21 cellular contexts compared by ENCODE assay signal in genomic region chr5:40594811-40595210, GRCh38.
DNase-seq lines count a peak whose midpoint lies in the region; FAIRE-seq and TF ChIP-seq lines count a peak whose summit lies in the region.
"Had no signal": no experiment of that assay in that cellular context is flagged by ENCODE, and none has a peak within 500 bp of the region (broad histone marks: within the 10 kb centered on the region; RNA-seq: fewer than 3 reads in every experiment).

No MANE protein-coding gene starts in this region.

- intact Hi-C loops in dendritic cell treated with granulocyte-macrophage colony-stimulating factor and Interleukin-4, amounts not matched to agents 40 ng/mL and 50 ng/mL, for 4 days (cut with micrococcal nuclease), result no loop called here

- dilution Hi-C loops in keratinocyte (cut with MboI; ENCODE audit: extremely low pct_ligation_motif_present, low sequenced_read_pairs), result no loop called here

- H3K9ac ChIP-seq in keratinocyte (ENCODE audit: control insufficient read depth, extremely low read depth, insufficient read depth, low read length), result no peak overlapping the region

- H3K4me2 ChIP-seq in keratinocyte (ENCODE audit: control insufficient read depth, extremely low read depth, insufficient read depth, low read depth, low read length), result no peak overlapping the region
- H3K4me2 ChIP-seq: A549 had no signal

- peaks cover 2% of the 10 kb centered on the region for H3K27me3 Mint-ChIP-seq in dendritic cell treated with granulocyte-macrophage colony-stimulating factor and Interleukin-4, amounts not matched to agents 40 ng/mL and 50 ng/mL, for 4 days
- H3K27me3 Mint-ChIP-seq: activated CD8-positive, alpha-beta T cell treated with anti-CD3 and anti-CD28 coated beads for 36 hours had no signal

- no peaks in the 10 kb centered on the region for H3K9me1 ChIP-seq in keratinocyte (ENCODE audit: control insufficient read depth, extremely low read depth, insufficient read depth, low read length)

- H3K27ac ChIP-seq in ACC112 (ENCODE audit: low read depth, low read length) (no peak overlapping the region), keratinocyte (ENCODE audit: control insufficient read depth, insufficient read depth, low read length) (no peak overlapping the region)
- H3K27ac ChIP-seq: A549, dorsolateral prefrontal cortex, HL-60, upper lobe of left lung had no signal

- H3K4me3 Mint-ChIP-seq in dendritic cell treated with granulocyte-macrophage colony-stimulating factor and Interleukin-4, amounts not matched to agents 40 ng/mL and 50 ng/mL, for 4 days, result no peak overlapping the region
- H3K4me3 Mint-ChIP-seq: activated CD8-positive, alpha-beta T cell treated with anti-CD3 and anti-CD28 coated beads for 36 hours had no signal

- H3K4me3 ChIP-seq in ACC112 (ENCODE audit: low read depth, low read length) (no peak overlapping the region), keratinocyte (ENCODE audit: control insufficient read depth in 2 of 3, extremely low read depth in 1 of 3, insufficient read depth in 2 of 3, low read depth in 1 of 3, low read length in 3 of 3) (no peak overlapping the region)
- H3K4me3 ChIP-seq: A549, dorsolateral prefrontal cortex, MG63, upper lobe of left lung had no signal

- DNase-seq in M059J (ENCODE audit: low read depth), result peak; percentile 47
- DNase-seq in keratinocyte (ENCODE audit: low read depth, low spot score), result no peak
- no peak for DNase-seq in SW 1271 (lab: John Stamatoyannopoulos, UW)
- DNase-seq in NCI-H748 treated with DMSO at 0.1 percent for 48 hours (lab: John Stamatoyannopoulos, UW), result no peak
- DNase-seq in SKM-1 (lab: John Stamatoyannopoulos, UW; ENCODE audit: unreplicated experiment), result no peak
- DNase-seq in NCI-H1092 treated with DMSO at 0.1 percent for 48 hours (lab: John Stamatoyannopoulos, UW), result no peak
- DNase-seq: activated CD4-positive, CD25-positive, alpha-beta regulatory T cell; activated CD8-positive, alpha-beta T cell treated with anti-CD3 and anti-CD28 coated beads for 36 hours; activated gamma-delta T cell; activated T-cell treated with anti-CD3 and anti-CD28 coated beads for 4 hours; COR-L47; dorsolateral prefrontal cortex; MG63; NCI-H1436; NCI-H526; retina; upper lobe of left lung had no signal

- TF ChIP-seq CTCF in keratinocyte (optimal IDR thresholded peaks at IDR 0.05 in 1 of 3, IDR thresholded peaks at IDR 0.05 in 1 of 3, conservative IDR thresholded peaks at IDR 0.05 in 1 of 3; ENCODE audit: extremely low read depth in 1 of 3, insufficient read depth in 2 of 3, low read length in 3 of 3), result no peak

- no peaks in the 10 kb centered on the region for H4K20me1 ChIP-seq in keratinocyte (ENCODE audit: control insufficient read depth, extremely low read depth, insufficient read depth, low read length)

- H3K36me3 Mint-ChIP-seq in dendritic cell treated with granulocyte-macrophage colony-stimulating factor and Interleukin-4, amounts not matched to agents 40 ng/mL and 50 ng/mL, for 4 days (ENCODE audit: low read depth), result no peaks in the 10 kb centered on the region

- no peaks in the 10 kb centered on the region for H3K36me3 ChIP-seq in ACC112 (ENCODE audit: insufficient read depth, low read length)
- no peaks in the 10 kb centered on the region for H3K36me3 ChIP-seq in keratinocyte (ENCODE audit: control insufficient read depth in 2 of 2, extremely low read depth in 1 of 2, insufficient read depth in 2 of 2, low read length in 2 of 2)
- H3K36me3 ChIP-seq: MG63, upper lobe of left lung had no signal

- H3K27ac Mint-ChIP-seq in dendritic cell treated with granulocyte-macrophage colony-stimulating factor and Interleukin-4, amounts not matched to agents 40 ng/mL and 50 ng/mL, for 4 days, result peak overlapping the region; percentile 10
- H3K27ac Mint-ChIP-seq: activated CD8-positive, alpha-beta T cell treated with anti-CD3 and anti-CD28 coated beads for 36 hours had no signal

- H3K27me3 ChIP-seq in ACC112 (ENCODE audit: insufficient read depth, low read length), result no peaks in the 10 kb centered on the region
- H3K27me3 ChIP-seq in keratinocyte (ENCODE audit: control insufficient read depth, extremely low read depth, insufficient read depth, low read length), result no peaks in the 10 kb centered on the region
- H3K27me3 ChIP-seq: MG63, upper lobe of left lung had no signal

- H3K79me2 ChIP-seq in ACC112 (ENCODE audit: control insufficient read depth, insufficient read depth, low read length, unreplicated experiment), result no peaks in the 10 kb centered on the region
- H3K79me2 ChIP-seq in keratinocyte (ENCODE audit: control insufficient read depth, insufficient read depth, low read length), result no peaks in the 10 kb centered on the region

- H3K9me3 ChIP-seq in keratinocyte (ENCODE audit: control insufficient read depth, low read depth, low read length), result no peaks in the 10 kb centered on the region
- H3K9me3 ChIP-seq: A549, MG63, upper lobe of left lung had no signal

- H3K4me1 Mint-ChIP-seq in dendritic cell treated with granulocyte-macrophage colony-stimulating factor and Interleukin-4, amounts not matched to agents 40 ng/mL and 50 ng/mL, for 4 days (ENCODE audit: low read depth), result peaks cover 40% of the 10 kb centered on the region

- peak overlapping the region; percentile 32 for H2AFZ ChIP-seq in ACC112 (ENCODE audit: low read length, unreplicated experiment)
- H2AFZ ChIP-seq in keratinocyte (ENCODE audit: control insufficient read depth, low read length), result peak overlapping the region; percentile 5

- H3K9me3 Mint-ChIP-seq in dendritic cell treated with granulocyte-macrophage colony-stimulating factor and Interleukin-4, amounts not matched to agents 40 ng/mL and 50 ng/mL, for 4 days, result no peaks in the 10 kb centered on the region

- H3K4me1 ChIP-seq in ACC112 (ENCODE audit: control insufficient read depth, insufficient read depth, low read length, unreplicated experiment) (peaks cover 8% of the 10 kb centered on the region), keratinocyte (ENCODE audit: control insufficient read depth, extremely low read depth, insufficient read depth, low read length) (peaks cover 2% of the 10 kb centered on the region)
- H3K4me1 ChIP-seq: upper lobe of left lung had no signal

- no peak for FAIRE-seq in keratinocyte (lab: Jason Lieb, UNC)
- FAIRE-seq: A549 had no signal
